ENCODE assay signal across 3 cellular contexts in the genomic region with DNA sequence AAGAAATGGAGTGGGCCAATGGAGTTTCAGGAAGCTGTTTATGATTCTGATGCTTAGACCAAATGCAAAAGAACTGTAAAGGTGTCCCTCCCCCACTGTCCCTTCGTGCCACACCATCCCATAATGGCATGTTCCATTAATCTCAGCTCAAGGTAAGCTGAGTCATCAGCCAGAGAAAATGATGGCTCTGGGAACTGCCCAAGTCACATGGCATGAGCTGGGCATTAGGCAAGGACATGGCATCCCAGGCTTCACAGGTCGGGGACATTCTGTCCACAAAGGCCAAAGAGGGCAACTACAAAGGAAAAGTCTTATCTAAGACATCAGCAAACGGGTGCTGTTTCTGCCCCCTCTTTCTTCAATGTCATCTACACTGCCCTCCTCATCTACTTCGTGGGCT.
TF ChIP-seq lines count a peak whose summit lies in the region.

No MANE protein-coding gene starts in this region.

TF ChIP-seq in A549, 52 proteins besides CTCF, POLR2A, EP300 and RAD21:
- TF ChIP-seq CHD4 (IDR thresholded peaks at IDR 0.05; ENCODE audit: borderline replicate concordance): no peak
- no peak for TF ChIP-seq MAFK (IDR thresholded peaks at IDR 0.05; ENCODE audit: partially characterized antibody)
- TF ChIP-seq PHF8 (IDR thresholded peaks at IDR 0.05; ENCODE audit: borderline replicate concordance, low read depth): no peak
- no peak for TF ChIP-seq BHLHE40 (IDR thresholded peaks at IDR 0.05; ENCODE audit: low read depth, low read length)
- TF ChIP-seq HES2 (IDR thresholded peaks at IDR 0.05): no peak
- TF ChIP-seq RCOR1 (IDR thresholded peaks at IDR 0.05; ENCODE audit: low read depth, low read length): no peak
- no peak for TF ChIP-seq RARB (CRISPR knock-in tag; IDR thresholded peaks at IDR 0.05)
- no peak for TF ChIP-seq RNF2 (IDR thresholded peaks at IDR 0.05; ENCODE audit: borderline replicate concordance, low read depth)
- TF ChIP-seq FOSL2 (IDR thresholded peaks at IDR 0.05): no peak
- TF ChIP-seq FOSL2 (CRISPR knock-in tag; IDR thresholded peaks at IDR 0.05): no peak
- no peak for TF ChIP-seq EHF (CRISPR knock-in tag; IDR thresholded peaks at IDR 0.05)

TF ChIP-seq in IMR-90, 13 proteins besides CTCF, POLR2A, EP300 and RAD21:
- no peak for TF ChIP-seq MAFK (IDR thresholded peaks at IDR 0.05; ENCODE audit: low read depth, low read length)
- TF ChIP-seq MXI1 (IDR thresholded peaks at IDR 0.05; ENCODE audit: borderline replicate concordance, low read depth, low read length): no peak
- TF ChIP-seq RCOR1 (IDR thresholded peaks at IDR 0.05; ENCODE audit: insufficient replicate concordance, low read length): no peak
- TF ChIP-seq CHD1 (IDR thresholded peaks at IDR 0.05; ENCODE audit: low read depth, low read length): no peak
- TF ChIP-seq BHLHE40 (IDR thresholded peaks at IDR 0.05; ENCODE audit: low read depth, low read length): no peak
- TF ChIP-seq SMC3 (IDR thresholded peaks at IDR 0.05; ENCODE audit: low read depth, low read length): no peak
- TF ChIP-seq USF2 (IDR thresholded peaks at IDR 0.05; ENCODE audit: low read depth, low read length): no peak
- no peak for TF ChIP-seq RFX5 (IDR thresholded peaks at IDR 0.05; ENCODE audit: low read depth, low read length)
- no peak for TF ChIP-seq CEBPB (IDR thresholded peaks at IDR 0.05; ENCODE audit: low read depth, low read length)
TF ChIP-seq in IMR-90: peak in this region for 0.

TF ChIP-seq in H1, 55 proteins besides CTCF, POLR2A, EP300 and RAD21:
- TF ChIP-seq NRF1 (IDR thresholded peaks at IDR 0.05; ENCODE audit: low read depth, low read length) (no peak), HDAC2 (IDR thresholded peaks at IDR 0.05; ENCODE audit: borderline replicate concordance in 1 of 2, low read depth in 2 of 2, low read length in 2 of 2) (no peak), HDAC6 (IDR thresholded peaks at IDR 0.05; ENCODE audit: low read depth, low read length) (no peak), SUZ12 (IDR thresholded peaks at IDR 0.05; ENCODE audit: low read length) (no peak), CEBPB (IDR thresholded peaks at IDR 0.05; ENCODE audit: low read depth, low read length) (no peak), CREB1 (IDR thresholded peaks at IDR 0.05) (no peak), GTF2F1 (IDR thresholded peaks at IDR 0.05; ENCODE audit: borderline replicate concordance, low read depth, low read length) (no peak), RXRA (IDR thresholded peaks at IDR 0.05; ENCODE audit: insufficient read depth, low read depth, low read length) (no peak), SP2 (IDR thresholded peaks at IDR 0.05; ENCODE audit: low read length) (no peak), TBP (IDR thresholded peaks at IDR 0.05; ENCODE audit: low read depth, low read length) (no peak), ATF2 (IDR thresholded peaks at IDR 0.05; ENCODE audit: low read length) (no peak)
